In genomic region chr2:10408649-10409579, GRCh38 we compare ENCODE assay signal across 8 cellular contexts. TPM values are rescaled to one million over a fixed set of nuclear protein-coding genes. Genes with fewer than 3 reads are reported as not detected.
DNase-seq lines count a peak whose midpoint lies in the region; ATAC-seq and TF ChIP-seq lines count a peak whose summit lies in the region.

No MANE protein-coding gene starts in this region.

- DNase-seq in NCI-H510A treated with DMSO at 0.1 percent for 48 hours (lab: John Stamatoyannopoulos, UW) (peak; percentile 96), lower lobe of right lung (peak; percentile 93)
- peak; percentile 87 for DNase-seq in activated CD4-positive, alpha-beta T cell treated with anti-CD3 and anti-CD28 coated beads, Interleukin-2, amount 10 ng/mL, durations not matched to agents 7 days and 5 days
- DNase-seq in stimulated activated CD8-positive, alpha-beta memory T cell treated with anti-CD3 and anti-CD28 coated beads, Interleukin-12 subunit alpha, Interleukin-12 subunit beta, amount 100 ng/mL, for 1 hour (ENCODE audit: low read depth), result peak; percentile 69

- no peaks in the 10 kb centered on the region for H3K9me3 Mint-ChIP-seq in activated CD4-positive, alpha-beta T cell treated with anti-CD3 and anti-CD28 coated beads, Interleukin-2, amount 10 ng/mL, durations not matched to agents 7 days and 5 days
- H3K9me3 Mint-ChIP-seq in dendritic cell treated with granulocyte-macrophage colony-stimulating factor and Interleukin-4, amounts not matched to agents 40 ng/mL and 50 ng/mL, for 4 days, result peaks cover 5% of the 10 kb centered on the region

- H3K4me1 ChIP-seq in BLaER1 treated with 17β-estradiol and CSF1 and Interleukin-3, amounts not matched to agents 10 nM and 100 nM, result peaks cover 80 to 91% (median 85%) of the 10 kb centered on the region in 10 experiments
- peaks cover 72% of the 10 kb centered on the region for H3K4me1 ChIP-seq in lower lobe of right lung

- H3K4me3 Mint-ChIP-seq in activated CD4-positive, alpha-beta T cell treated with anti-CD3 and anti-CD28 coated beads, Interleukin-2, amount 10 ng/mL, durations not matched to agents 7 days and 5 days, result peak overlapping the region; percentile 66
- H3K4me3 Mint-ChIP-seq in dendritic cell treated with granulocyte-macrophage colony-stimulating factor and Interleukin-4, amounts not matched to agents 40 ng/mL and 50 ng/mL, for 4 days, result no peak overlapping the region

- no peaks in the 10 kb centered on the region for H3K27me3 Mint-ChIP-seq in activated CD4-positive, alpha-beta T cell treated with anti-CD3 and anti-CD28 coated beads, Interleukin-2, amount 10 ng/mL, durations not matched to agents 7 days and 5 days
- peaks cover 11% of the 10 kb centered on the region for H3K27me3 Mint-ChIP-seq in dendritic cell treated with granulocyte-macrophage colony-stimulating factor and Interleukin-4, amounts not matched to agents 40 ng/mL and 50 ng/mL, for 4 days

- POLR2A ChIA-PET in activated CD4-positive, alpha-beta T cell treated with anti-CD3 and anti-CD28 coated beads, Interleukin-2, amount 10 ng/mL, durations not matched to agents 7 days and 5 days (lab: Charles Lee), result interaction anchor here (0.6 to 1.4 kb wide), 4 partner anchors 26 to 318 kb away, joined by 3 to 8 read pairs (median 4); no protein-coding TSS in a partner anchor

- intact Hi-C loops in dendritic cell treated with granulocyte-macrophage colony-stimulating factor and Interleukin-4, amounts not matched to agents 40 ng/mL and 50 ng/mL, for 4 days (cut with micrococcal nuclease), result loop anchor here (1.0 to 10.0 kb wide), 3 partner anchors 9 to 104 kb away; partner anchors contain the start of gene HPCAL1
- intact Hi-C loops in lower lobe of right lung (cut with DNase I), result no loop called here

- peak overlapping the region; percentile 92 for H3K27ac Mint-ChIP-seq in activated CD4-positive, alpha-beta T cell treated with anti-CD3 and anti-CD28 coated beads, Interleukin-2, amount 10 ng/mL, durations not matched to agents 7 days and 5 days
- H3K27ac Mint-ChIP-seq in dendritic cell treated with granulocyte-macrophage colony-stimulating factor and Interleukin-4, amounts not matched to agents 40 ng/mL and 50 ng/mL, for 4 days, result peak overlapping the region; percentile 67

- peaks cover 42% of the 10 kb centered on the region for H3K4me1 Mint-ChIP-seq in activated CD4-positive, alpha-beta T cell treated with anti-CD3 and anti-CD28 coated beads, Interleukin-2, amount 10 ng/mL, durations not matched to agents 7 days and 5 days
- H3K4me1 Mint-ChIP-seq in dendritic cell treated with granulocyte-macrophage colony-stimulating factor and Interleukin-4, amounts not matched to agents 40 ng/mL and 50 ng/mL, for 4 days (ENCODE audit: low read depth), result peaks cover 87% of the 10 kb centered on the region

- H3K36me3 ChIP-seq in BLaER1 treated with 17β-estradiol and CSF1 and Interleukin-3, amounts not matched to agents 10 nM and 100 nM, result peaks cover 7 to 37% (median 23%) of the 10 kb centered on the region in 11 experiments; a peak in 19 of 22 replicates
- peaks cover 12% of the 10 kb centered on the region for H3K36me3 ChIP-seq in lower lobe of right lung

- peak overlapping the region; percentile 79 to 99 (median 92) for H3K4me2 ChIP-seq in BLaER1 treated with 17β-estradiol and CSF1 and Interleukin-3, amounts not matched to agents 10 nM and 100 nM

- peaks cover 0 to 9% (median 0%) of the 10 kb centered on the region in 11 experiments; a peak in 6 of 22 replicates for H3K9me3 ChIP-seq in BLaER1 treated with 17β-estradiol and CSF1 and Interleukin-3, amounts not matched to agents 10 nM and 100 nM (replicated peaks in 1 of 11)
- H3K9me3 ChIP-seq in lower lobe of right lung, result no peaks in the 10 kb centered on the region

- peak overlapping the region; percentile 60 to 81 (median 72); a peak in 20 of 22 replicates for H3K9ac ChIP-seq in BLaER1 treated with 17β-estradiol and CSF1 and Interleukin-3, amounts not matched to agents 10 nM and 100 nM

- H3K4me3 ChIP-seq in BLaER1 treated with 17β-estradiol and CSF1 and Interleukin-3, amounts not matched to agents 10 nM and 100 nM, result peak overlapping the region in 3 of 10 experiments; percentile 15 to 36 (median 16); a peak in 4 of 20 replicates
- H3K4me3 ChIP-seq in lower lobe of right lung, result peak overlapping the region; percentile 14

- ATAC-seq in GM19324 (IDR thresholded peaks at IDR 0.05; ENCODE audit: low FRiP score, unreplicated experiment) (peak; percentile 41), HG03442 (IDR thresholded peaks at IDR 0.05; ENCODE audit: unreplicated experiment) (peak; percentile 48), lower lobe of right lung (peak; percentile 86 to 92)

- H3K27me3 ChIP-seq in BLaER1 treated with 17β-estradiol and CSF1 and Interleukin-3, amounts not matched to agents 10 nM and 100 nM, result no peaks in the 10 kb centered on the region
- H3K27me3 ChIP-seq in lower lobe of right lung (ENCODE audit: low read depth), result no peaks in the 10 kb centered on the region

- peaks cover 23 to 90% (median 50%) of the 10 kb centered on the region in 11 experiments; a peak in 19 of 22 replicates for H4K20me1 ChIP-seq in BLaER1 treated with 17β-estradiol and CSF1 and Interleukin-3, amounts not matched to agents 10 nM and 100 nM

- CTCF ChIA-PET in activated CD4-positive, alpha-beta T cell treated with anti-CD3 and anti-CD28 coated beads, Interleukin-2, amount 10 ng/mL, durations not matched to agents 7 days and 5 days (lab: Charles Lee), result interaction anchor here (0.6 to 3.7 kb wide), 68 partner anchors 8 to 648 kb away, joined by 3 to 31 read pairs (median 4); partner anchors contain the start of gene HPCAL1

- peak overlapping the region; percentile 75 to 88 (median 81); a peak in 21 of 22 replicates for H3K27ac ChIP-seq in BLaER1 treated with 17β-estradiol and CSF1 and Interleukin-3, amounts not matched to agents 10 nM and 100 nM
- H3K27ac ChIP-seq in lower lobe of right lung, result peak overlapping the region; percentile 79

- peak; percentile 95 for TF ChIP-seq CTCF in lower lobe of right lung (IDR thresholded peaks at IDR 0.05)

- H3K36me3 Mint-ChIP-seq in activated CD4-positive, alpha-beta T cell treated with anti-CD3 and anti-CD28 coated beads, Interleukin-2, amount 10 ng/mL, durations not matched to agents 7 days and 5 days (ENCODE audit: low read depth), result peaks cover 5% of the 10 kb centered on the region
- H3K36me3 Mint-ChIP-seq in dendritic cell treated with granulocyte-macrophage colony-stimulating factor and Interleukin-4, amounts not matched to agents 40 ng/mL and 50 ng/mL, for 4 days (ENCODE audit: low read depth), result peaks cover 56% of the 10 kb centered on the region

RNA-seq across cellular contexts. Expression of gene ODC1, which starts 39.2 kb away (rescaled TPM):
- total RNA-seq in activated CD4-positive, alpha-beta T cell treated with anti-CD3 and anti-CD28 coated beads, Interleukin-2, amount 10 ng/mL, durations not matched to agents 7 days and 5 days, result 10 to 100 TPM; 47.1 to 50.3 TPM
- total RNA-seq in lower lobe of right lung, result 30.1 TPM
